8 cellular contexts compared by ENCODE assay signal in genomic region chr9:33024126-33024965, GRCh38. TPM values are rescaled to one million over a fixed set of nuclear protein-coding genes. Genes with fewer than 3 reads are reported as not detected.
DNase-seq lines count a peak whose midpoint lies in the region; ATAC-seq and TF ChIP-seq lines count a peak whose summit lies in the region.

No MANE protein-coding gene starts in this region.

- H3K4me3 Mint-ChIP-seq in Calu3 (ENCODE audit: low read depth, unreplicated experiment) = peak overlapping the region; percentile 77
- H3K4me3 Mint-ChIP-seq in WTC11 = peak overlapping the region; percentile 93
- peak overlapping the region; percentile 97 for H3K4me3 Mint-ChIP-seq in neural progenitor cell

- H3K9me3 ChIP-seq in neural progenitor cell (ENCODE audit: low read depth) = no peaks in the 10 kb centered on the region

- peak overlapping the region; percentile 71 for H3K4me3 ChIP-seq in neural progenitor cell

- H3K4me2 ChIP-seq in neural progenitor cell = peak overlapping the region; percentile 95

- POLR2A ChIA-PET in WTC11 (lab: Charles Lee) = interaction anchor here (0.6 to 2.3 kb wide), 22 partner anchors 8 to 421 kb away, joined by 3 to 11 read pairs (median 4); partner anchors contain the start of genes NFX1 and SMU1

- H3K4me1 Mint-ChIP-seq in Calu3 (ENCODE audit: low read depth, unreplicated experiment) (peaks cover 31% of the 10 kb centered on the region), WTC11 (peaks cover 32% of the 10 kb centered on the region), neural progenitor cell (peaks cover 27% of the 10 kb centered on the region)

- no peaks in the 10 kb centered on the region for H3K27me3 ChIP-seq in neural progenitor cell

- H3K9ac ChIP-seq in neural progenitor cell = peak overlapping the region; percentile 75

- CTCF ChIA-PET in Calu3 (lab: Charles Lee) = interaction anchor here (0.5 kb wide), 1 partner anchor 96 kb away, joined by 3 read pairs; no protein-coding TSS in a partner anchor
- CTCF ChIA-PET in WTC11 (lab: Charles Lee) = interaction anchor here (0.6 to 1.3 kb wide), 4 partner anchors 10 to 646 kb away, joined by 3 to 5 read pairs (median 4); no protein-coding TSS in a partner anchor

- peaks cover 98% of the 10 kb centered on the region for H3K79me2 ChIP-seq in neural progenitor cell (ENCODE audit: low read depth)

- no peak for TF ChIP-seq CTCF in Calu3 (IDR thresholded peaks at IDR 0.05; ENCODE audit: unreplicated experiment)
- TF ChIP-seq CTCF in WTC11 (IDR thresholded peaks at IDR 0.05) = no peak
- no peak for TF ChIP-seq CTCF in neural progenitor cell (IDR thresholded peaks at IDR 0.05)

- DNase-seq in Calu3 (no peak), WTC11 (ENCODE audit: low spot score) (no peak), fibroblast of peridontal ligament (ENCODE audit: extremely low read depth) (peak; percentile 66), neural progenitor cell (ENCODE audit: low spot score) (peak; percentile 23), glomerular visceral epithelial cell (ENCODE audit: extremely low spot score) (no peak), OCI-M2 (lab: John Stamatoyannopoulos, UW; ENCODE audit: unreplicated experiment) (no peak)

- peak; percentile 24 for ATAC-seq in HG03066 (IDR thresholded peaks at IDR 0.05; ENCODE audit: low read depth, unreplicated experiment)
- peak; percentile 7 for ATAC-seq in WTC11
- no peak for ATAC-seq in GM19351 (IDR thresholded peaks at IDR 0.05; ENCODE audit: unreplicated experiment)

- H3K27ac Mint-ChIP-seq in Calu3 (ENCODE audit: unreplicated experiment) (peak overlapping the region; percentile 27), WTC11 (peak overlapping the region; percentile 85), neural progenitor cell (peak overlapping the region; percentile 90)

- H3K27ac ChIP-seq in neural progenitor cell = peak overlapping the region; percentile 75

- peaks cover 25% of the 10 kb centered on the region for H3K4me1 ChIP-seq in neural progenitor cell

- peak overlapping the region; percentile 34 for H2AFZ ChIP-seq in neural progenitor cell (replicated peaks)

- H3K9me3 Mint-ChIP-seq in Calu3 (ENCODE audit: low read depth, unreplicated experiment) = no peaks in the 10 kb centered on the region
- H3K9me3 Mint-ChIP-seq in WTC11 = no peaks in the 10 kb centered on the region
- H3K9me3 Mint-ChIP-seq in neural progenitor cell = no peaks in the 10 kb centered on the region

- BruUV-seq in Calu3 (replicated peaks; lab: Mats Ljungman, UMichigan) = TSS peak; percentile 49

- no peaks in the 10 kb centered on the region for H3K27me3 Mint-ChIP-seq in Calu3 (ENCODE audit: unreplicated experiment)
- H3K27me3 Mint-ChIP-seq in WTC11 (ENCODE audit: low read depth) = no peaks in the 10 kb centered on the region
- H3K27me3 Mint-ChIP-seq in neural progenitor cell (ENCODE audit: insufficient read depth, low read depth) = peaks cover 4% of the 10 kb centered on the region

- H3F3A ChIP-seq in neural progenitor cell (ENCODE audit: low read depth) = no peaks in the 10 kb centered on the region

- H3K36me3 Mint-ChIP-seq in Calu3 (ENCODE audit: insufficient read depth, unreplicated experiment) (peaks cover 59% of the 10 kb centered on the region), WTC11 (peaks cover 38% of the 10 kb centered on the region), neural progenitor cell (peaks cover 25% of the 10 kb centered on the region)

- H4K20me1 ChIP-seq in neural progenitor cell (ENCODE audit: low read depth) = peaks cover 64% of the 10 kb centered on the region

- intact Hi-C loops in Calu3 (cut with micrococcal nuclease; ENCODE audit: unreplicated experiment) = no loop called here

- peaks cover 19% of the 10 kb centered on the region for H3K36me3 ChIP-seq in neural progenitor cell

TF ChIP-seq in WTC11, 78 proteins besides CTCF, POLR2A, EP300 and RAD21:
- TF ChIP-seq ZNF138 (CRISPR knock-in tag; conservative IDR thresholded peaks at IDR 0.05) (no peak), MYBL2 (CRISPR knock-in tag; IDR thresholded peaks at IDR 0.05) (no peak), ZNF263 (CRISPR knock-in tag; IDR thresholded peaks at IDR 0.05; ENCODE audit: low read depth) (no peak), SOX15 (CRISPR knock-in tag; IDR thresholded peaks at IDR 0.05) (no peak), SMAD3 (CRISPR knock-in tag; IDR thresholded peaks at IDR 0.05; ENCODE audit: borderline replicate concordance) (no peak), NFE2L1 (CRISPR knock-in tag; IDR thresholded peaks at IDR 0.05) (no peak), ATF1 (CRISPR knock-in tag; IDR thresholded peaks at IDR 0.05) (no peak), CREB1 (CRISPR knock-in tag; IDR thresholded peaks at IDR 0.05) (no peak), GTF2I (CRISPR knock-in tag; conservative IDR thresholded peaks at IDR 0.05) (no peak), USF2 (CRISPR knock-in tag; IDR thresholded peaks at IDR 0.05) (no peak), ZNF317 (CRISPR knock-in tag; IDR thresholded peaks at IDR 0.05; ENCODE audit: borderline replicate concordance, low read depth) (no peak), ELF4 (CRISPR knock-in tag; IDR thresholded peaks at IDR 0.05; ENCODE audit: low read depth) (no peak), OVOL2 (CRISPR knock-in tag; IDR thresholded peaks at IDR 0.05; ENCODE audit: borderline replicate concordance) (no peak), FOXJ3 (CRISPR knock-in tag; IDR thresholded peaks at IDR 0.05; ENCODE audit: borderline replicate concordance) (no peak), RELA (CRISPR knock-in tag; IDR thresholded peaks at IDR 0.05; ENCODE audit: borderline replicate concordance) (no peak), ATF2 (CRISPR knock-in tag; IDR thresholded peaks at IDR 0.05; ENCODE audit: borderline replicate concordance, low read depth) (no peak), PRRX2 (CRISPR knock-in tag; IDR thresholded peaks at IDR 0.05) (no peak), ZNF423 (CRISPR knock-in tag; IDR thresholded peaks at IDR 0.05) (no peak), TEAD1 (CRISPR knock-in tag; IDR thresholded peaks at IDR 0.05) (no peak)

RNA-seq across cellular contexts. Expression of gene DNAJA1, which starts 0.7 kb away (rescaled TPM):
- total RNA-seq in Calu3 (2022) = 186 and 194 TPM in 2 replicates
- 74.5 to 96.5 TPM (median 95.6 TPM) in 3 replicates for total RNA-seq in WTC11 (2021)
- total RNA-seq in neural progenitor cell (ENCODE audit: low replicate concordance) = 146 and 180 TPM in 2 replicates

RNA-seq across cellular contexts. Expression of gene APTX, which starts 22.9 kb away (rescaled TPM):
- total RNA-seq in Calu3 (2022) = 22.7 and 26.6 TPM in 2 replicates
- 36.7 to 40.0 TPM (median 39.0 TPM) in 3 replicates for total RNA-seq in WTC11 (2021)
- 48.3 and 72.6 TPM in 2 replicates for total RNA-seq in neural progenitor cell (ENCODE audit: low replicate concordance)

RNA-seq across cellular contexts. Expression of gene SMU1, which starts 52.1 kb away (rescaled TPM):
- 12.3 and 13.4 TPM in 2 replicates for total RNA-seq in Calu3 (2022)
- total RNA-seq in WTC11 (2021) = 23.2 to 23.3 TPM (median 23.2 TPM) in 3 replicates
- total RNA-seq in neural progenitor cell (ENCODE audit: low replicate concordance) = 28.6 and 34.9 TPM in 2 replicates

Comparison
In these comparisons a context has a peak if more than half of its experiments do, and no peak if none do; other contexts are left out.
1. DNase-seq: peak in fibroblast of peridontal ligament (single experiment) and neural progenitor cell (single experiment); none in Calu3 (single experiment), WTC11 (single experiment), glomerular visceral epithelial cell (single experiment) and OCI-M2 (single experiment).
2. H3K27ac Mint-ChIP-seq: peak in every context shown above with its lines; median percentile 90 in neural progenitor cell; 85 in WTC11; 27 in Calu3.
3. Peak in every context shown above with its lines, with median percentiles within 50 percentile points of each other: H3K4me3 Mint-ChIP-seq.